Comparison of ENCODE assay signal across 8 cellular contexts in genomic region chr1:25906644-25907300, GRCh38. TPM values are rescaled to one million over a fixed set of nuclear protein-coding genes. Genes with fewer than 3 reads are reported as not detected.
DNase-seq lines count a peak whose midpoint lies in the region; ATAC-seq and TF ChIP-seq lines count a peak whose summit lies in the region.

No MANE protein-coding gene starts in this region.

- peak overlapping the region; percentile 45; the same call in 1 of the 2 replicates for H3K27ac ChIP-seq in HUES64 (ENCODE audit: low read depth, low read length)
- peak overlapping the region; percentile 49 for H3K27ac ChIP-seq in suprapubic skin

- H3K36me3 Mint-ChIP-seq in T-helper 17 cell (ENCODE audit: low read depth), result no peaks in the 10 kb centered on the region

- peak overlapping the region; percentile 46 for H3K4me3 ChIP-seq in AG09309 (ENCODE audit: control insufficient read depth, low read depth, low read length)
- H3K4me3 ChIP-seq in HUES64 (ENCODE audit: low read length), result peak overlapping the region; percentile 85
- H3K4me3 ChIP-seq in suprapubic skin, result peak overlapping the region; percentile 55

- ATAC-seq in T-helper 17 cell, result peak; percentile 28

- TF ChIP-seq POLR2A in suprapubic skin (IDR thresholded peaks at IDR 0.05), result no peak

- H3K27me3 ChIP-seq in HUES64 (ENCODE audit: insufficient read depth, low read length) (no peaks in the 10 kb centered on the region), suprapubic skin (no peaks in the 10 kb centered on the region)

- TF ChIP-seq CTCF in AG09309 (IDR thresholded peaks at IDR 0.05; ENCODE audit: control insufficient read depth, insufficient read depth, low read depth, low read length, missing control alignments) (no peak), suprapubic skin (IDR thresholded peaks at IDR 0.05) (no peak)

- WGBS in HUES64, result 25% methylated on average over 34 of the region's 34 CpGs
- WGBS in suprapubic skin, result 14% methylated on average over 13 of the region's 34 CpGs

- TF ChIP-seq EP300 in suprapubic skin (IDR thresholded peaks at IDR 0.05), result no peak

- no peak for DNase-seq in AG09309 (ENCODE audit: low read depth)
- DNase-seq in T-helper 17 cell, result peak in 2 of 3 donors; percentile 30 to 39
- peak; percentile 9 for DNase-seq in dermis blood vessel endothelial cell
- peak; percentile 23 for DNase-seq in midbrain (lab: John Stamatoyannopoulos, UW)
- no peak for DNase-seq in suprapubic skin (ENCODE audit: low spot score in 2 of 2)
- no peak for DNase-seq in A172 (ENCODE audit: low spot score)
- DNase-seq in posterior vena cava (ENCODE audit: low spot score), result no peak

- H3K9me3 ChIP-seq in HUES64 (ENCODE audit: insufficient read depth, low read depth, low read length), result no peaks in the 10 kb centered on the region
- H3K9me3 ChIP-seq in T-helper 17 cell (ENCODE audit: control insufficient read depth, low read length, poor library complexity, severe bottlenecking), result no peaks in the 10 kb centered on the region
- no peaks in the 10 kb centered on the region for H3K9me3 ChIP-seq in suprapubic skin

- H3K9ac ChIP-seq in HUES64 (ENCODE audit: low read depth, low read length), result peak overlapping the region; percentile 94

- peak overlapping the region; percentile 95 for H3K4me3 Mint-ChIP-seq in T-helper 17 cell

- peaks cover 18% of the 10 kb centered on the region for H3K4me1 ChIP-seq in HUES64 (ENCODE audit: insufficient read depth, low read length)
- peaks cover 31% of the 10 kb centered on the region for H3K4me1 ChIP-seq in suprapubic skin

- no peaks in the 10 kb centered on the region for H3K27me3 Mint-ChIP-seq in T-helper 17 cell

- peaks cover 21% of the 10 kb centered on the region for H3K4me1 Mint-ChIP-seq in T-helper 17 cell

- peak overlapping the region; percentile 53 for H3K27ac Mint-ChIP-seq in T-helper 17 cell

- H3K36me3 ChIP-seq in HUES64 (ENCODE audit: insufficient read depth, low read length) (peaks cover 28% of the 10 kb centered on the region), suprapubic skin (no peaks in the 10 kb centered on the region)

- intact Hi-C loops in posterior vena cava (cut with DNase I), result no loop called here

RNA-seq across cellular contexts. Expression of gene STMN1, which starts 0.6 kb away (rescaled TPM):
- 581 TPM for polyA plus RNA-seq in HUES64 (2013, experiment 1 of 2)
- polyA plus RNA-seq in HUES64 (2013, experiment 2 of 2), result 808 TPM
- total RNA-seq in T-helper 17 cell (10 to 100 TPM in 1 of 2 donors, 1 to 10 TPM in 1; 9.3 to 13.8 TPM), dermis blood vessel endothelial cell (126 and 233 TPM in 2 replicates), suprapubic skin (10 to 100 TPM; 21.8 to 33.6 (median 28.1) TPM), posterior vena cava (10 to 100 TPM; 19.1 to 24.8 TPM)
- total RNA-seq in A172 (2014; rRNA removed; shearing (Covaris generic)), result 222 and 346 TPM in 2 replicates

RNA-seq across cellular contexts. Expression of gene PAQR7, which starts 31.3 kb away (rescaled TPM):
- polyA plus RNA-seq in HUES64 (2013, experiment 1 of 2), result 2.7 TPM
- polyA plus RNA-seq in HUES64 (2013, experiment 2 of 2), result 4.4 TPM
- total RNA-seq in T-helper 17 cell (1 to 10 TPM; 1.4 to 2.6 TPM), dermis blood vessel endothelial cell (7.2 and 9.0 TPM in 2 replicates), suprapubic skin (10 to 100 TPM; 14.3 to 20.9 (median 16.6) TPM), posterior vena cava (1 to 10 TPM; 5.9 to 7.1 TPM)
- 0.19 and 1.1 TPM in 2 replicates for total RNA-seq in A172 (2014; rRNA removed; shearing (Covaris generic))

RNA-seq across cellular contexts. Expression of gene AUNIP, which starts 47.5 kb away (rescaled TPM):
- polyA plus RNA-seq in HUES64 (2013, experiment 1 of 2), result 14.7 TPM
- polyA plus RNA-seq in HUES64 (2013, experiment 2 of 2), result 17.8 TPM
- total RNA-seq in T-helper 17 cell (under 1 TPM in 1 of 2 donors, not detected in 1; 0.31 TPM), dermis blood vessel endothelial cell (2.0 and 5.2 TPM in 2 replicates), suprapubic skin (under 1 TPM in 3 of 4 donors, not detected in 1; 0.26 to 0.89 (median 0.49) TPM), posterior vena cava (not detected)
- total RNA-seq in A172 (2014; rRNA removed; shearing (Covaris generic)), result 4.8 and 4.9 TPM in 2 replicates

Comparison
In these comparisons a context has a peak if more than half of its experiments do, and no peak if none do; other contexts are left out.
1. DNase-seq: peak in T-helper 17 cell (2 of 3), dermis blood vessel endothelial cell (single experiment) and midbrain (single experiment); none in AG09309 (single experiment), suprapubic skin (0 of 2), A172 (single experiment) and posterior vena cava (single experiment).
2. Peak in every context shown above with its lines, with median percentiles within 50 percentile points of each other: H3K4me3 ChIP-seq.